ENCODE assay signal across 18 cellular contexts in genomic region chr5:33008751-33009418, GRCh38.
DNase-seq lines count a peak whose midpoint lies in the region; ATAC-seq, FAIRE-seq and TF ChIP-seq lines count a peak whose summit lies in the region.
"Had no signal": no experiment of that assay in that cellular context is flagged by ENCODE, and none has a peak within 500 bp of the region (broad histone marks: within the 10 kb centered on the region; RNA-seq: fewer than 3 reads in every experiment).

No MANE protein-coding gene starts in this region.

- no peak overlapping the region for H4K5ac ChIP-seq in H1 (ENCODE audit: insufficient read length, low read depth, low read length)

- H4K91ac ChIP-seq in H1 (replicated peaks; ENCODE audit: insufficient read length, low read length): no peak overlapping the region

- peak overlapping the region; percentile 76 for H2BK12ac ChIP-seq in H1 (ENCODE audit: low read depth, low read length)

- no peak overlapping the region for H2AK5ac ChIP-seq in H1 (ENCODE audit: low read depth, low read length)

- no peaks in the 10 kb centered on the region for H3K79me2 ChIP-seq in H1 (ENCODE audit: control insufficient read depth in 1 of 2, insufficient read depth in 2 of 2, low read length in 2 of 2)
- H3K79me2 ChIP-seq: parathyroid adenoma had no signal

- H3K36me3 ChIP-seq in H7 (replicated peaks; ENCODE audit: control insufficient read depth, insufficient read depth, low read length) (no peaks in the 10 kb centered on the region), H1 (ENCODE audit: control insufficient read depth in 2 of 4, insufficient read depth in 4 of 4, low read length in 3 of 4) (no peaks in the 10 kb centered on the region)

- no peak overlapping the region for H4K8ac ChIP-seq in H1 (ENCODE audit: extremely low read depth, insufficient read depth, low read length)

- H3K4me1 ChIP-seq in H1 (replicated peaks in 1 of 4; ENCODE audit: control insufficient read depth in 3 of 4, insufficient read depth in 4 of 4, low read length in 3 of 4): peaks cover 0 to 5% (median 2%) of the 10 kb centered on the region in 4 experiments; a peak in 3 of 7 replicates
- H3K4me1 ChIP-seq: parathyroid adenoma had no signal

- no peaks in the 10 kb centered on the region for H3K79me1 ChIP-seq in H1 (ENCODE audit: low read depth, low read length)

- WGBS in H1 (ENCODE audit: extremely low coverage in 1 of 2, insufficient coverage in 1 of 2, insufficient read length in 1 of 2, insufficient replicate concordance in 2 of 2, low coverage in 1 of 2, low lambda C conversion rate in 2 of 2, missing lambda C conversion rate in 1 of 2), 2 experiments: 65% methylated on average over 6 of the region's 6 CpGs; no CpG with 5 or more reads in 1 of the 2 experiments

- H3K36me3 Mint-ChIP-seq in activated naive CD8-positive, alpha-beta T cell treated with anti-CD3 and anti-CD28 coated beads for 36 hours: no peaks in the 10 kb centered on the region
- H3K36me3 Mint-ChIP-seq: naive B cell had no signal

- no peak overlapping the region for H3K4ac ChIP-seq in H1 (replicated peaks; ENCODE audit: insufficient read length, low read depth, low read length)

- no peaks in the 10 kb centered on the region for H3K23me2 ChIP-seq in H1 (ENCODE audit: low read depth, low read length)

- no peak for TF ChIP-seq RAD21 in H1 (IDR thresholded peaks at IDR 0.05 in 1 of 2, conservative IDR thresholded peaks at IDR 0.05 in 1 of 2; ENCODE audit: low read depth in 2 of 2, low read length in 2 of 2)

- H3K4me1 Mint-ChIP-seq in activated naive CD8-positive, alpha-beta T cell treated with anti-CD3 and anti-CD28 coated beads for 36 hours: no peaks in the 10 kb centered on the region
- H3K4me1 Mint-ChIP-seq: activated B cell treated with CpG ODN at 0.5 μM for 24 hours; central memory CD8-positive, alpha-beta T cell; naive B cell; T-helper 17 cell had no signal

- H3K18ac ChIP-seq in H1 (ENCODE audit: extremely low read depth, low read length): no peak overlapping the region

- H2BK20ac ChIP-seq in H1 (ENCODE audit: low read length): no peak overlapping the region

- TF ChIP-seq EP300 in H1 (IDR thresholded peaks at IDR 0.05; ENCODE audit: borderline replicate concordance in 1 of 2, low read depth in 2 of 2, low read length in 2 of 2): peak in 1 of 2 experiments; percentile 70; a peak in 1 of 3 replicates

- H2BK5ac ChIP-seq in H1 (ENCODE audit: low read depth, low read length): no peak overlapping the region

- no peak overlapping the region; the same call in 1 of the 2 replicates for H3K27ac ChIP-seq in H1 (ENCODE audit: low read depth, low read length)
- H3K27ac ChIP-seq: parathyroid adenoma, skin epidermis had no signal

- H4K20me1 ChIP-seq in H1 (replicated peaks in 1 of 2; ENCODE audit: control insufficient read depth in 1 of 2, insufficient read depth in 2 of 2, low read length in 2 of 2): no peaks in the 10 kb centered on the region

- H2BK15ac ChIP-seq in H1 (ENCODE audit: low read length): no peak overlapping the region

- H3K9me3 ChIP-seq in H1 (ENCODE audit: insufficient read depth in 2 of 2, low read depth in 1 of 2, low read length in 1 of 2): 0 out of 4 replicates have a peak, but pooled peaks cover 0 to 7% of the 10 kb centered on the region in 2 experiments

- no peak overlapping the region for H3K4me3 Mint-ChIP-seq in activated naive CD8-positive, alpha-beta T cell treated with anti-CD3 and anti-CD28 coated beads for 36 hours
- H3K4me3 Mint-ChIP-seq: activated B cell treated with CpG ODN at 0.5 μM for 24 hours; central memory CD8-positive, alpha-beta T cell; naive B cell; T-helper 17 cell had no signal

- H3K4me2 ChIP-seq in H1 (ENCODE audit: insufficient read depth in 1 of 2, low read depth in 2 of 2, low read length in 2 of 2): 0 out of 4 replicates have a peak overlapping the region, but pooled peaks of 1 of the 2 experiments have one; percentile 10

- H3K23ac ChIP-seq in H1 (ENCODE audit: insufficient read length): no peak overlapping the region

- DNase-seq in H7: peak; percentile 16
- DNase-seq in M059J (ENCODE audit: low read depth): peak; percentile 84
- peak in 1 of 2 experiments; percentile 33 for DNase-seq in H1 (ENCODE audit: low read depth in 1 of 2, low spot score in 2 of 2)
- peak; percentile 35 to 79 for DNase-seq in left colon
- no peak for DNase-seq in activated naive CD8-positive, alpha-beta T cell treated with anti-CD3 and anti-CD28 coated beads for 36 hours
- DNase-seq in cortex of kidney (lab: John Stamatoyannopoulos, UW): no peak
- DNase-seq: activated B cell treated with CpG ODN at 0.5 μM for 24 hours, foreskin fibroblast, Karpas-422, naive B cell, NCI-H345, T-helper 17 cell had no signal

- no peaks in the 10 kb centered on the region for H3K27me3 Mint-ChIP-seq in activated naive CD8-positive, alpha-beta T cell treated with anti-CD3 and anti-CD28 coated beads for 36 hours
- H3K27me3 Mint-ChIP-seq: activated B cell treated with CpG ODN at 0.5 μM for 24 hours; central memory CD8-positive, alpha-beta T cell; naive B cell; T-helper 17 cell had no signal

- H3K27me3 ChIP-seq in H7 (ENCODE audit: control insufficient read depth, insufficient read depth, low read length) (no peaks in the 10 kb centered on the region), H1 (replicated peaks in 1 of 4; ENCODE audit: control insufficient read depth in 3 of 4, extremely low read depth in 1 of 4, insufficient read depth in 3 of 4, low read length in 3 of 4) (no peaks in the 10 kb centered on the region)

- H3K4me3 ChIP-seq in H7 (ENCODE audit: insufficient read depth, low read depth, low read length): no peak overlapping the region
- no peak overlapping the region for H3K4me3 ChIP-seq in H1 (ENCODE audit: extremely low read depth in 1 of 4, insufficient read depth in 2 of 4, low read depth in 3 of 4, low read length in 4 of 4)
- H3K4me3 ChIP-seq: skin epidermis had no signal

- ATAC-seq in left colon (peak; percentile 99), HG02588 (IDR thresholded peaks at IDR 0.05; ENCODE audit: unreplicated experiment) (no peak), HG03442 (IDR thresholded peaks at IDR 0.05; ENCODE audit: unreplicated experiment) (no peak)
- ATAC-seq: T-helper 17 cell had no signal

- no peak overlapping the region for H2BK120ac ChIP-seq in H1 (replicated peaks; ENCODE audit: low read depth, low read length)

- peaks cover 12% of the 10 kb centered on the region for H3K9me3 Mint-ChIP-seq in activated naive CD8-positive, alpha-beta T cell treated with anti-CD3 and anti-CD28 coated beads for 36 hours

- no peak overlapping the region for H3K56ac ChIP-seq in H1 (replicated peaks; ENCODE audit: insufficient read length, low read depth, low read length)

- intact Hi-C loops in left colon (cut with DNase I, micrococcal nuclease): no loop called here

- TF ChIP-seq CTCF in H1 (IDR thresholded peaks at IDR 0.05; ENCODE audit: control extremely low read depth in 1 of 3, insufficient read depth in 1 of 3, low read depth in 1 of 3, low read length in 3 of 3): no peak

- FAIRE-seq in H1 (lab: Jason Lieb, UNC): peak; percentile 88

- H3K14ac ChIP-seq in H1 (ENCODE audit: insufficient read length): no peak overlapping the region

- H3K27ac Mint-ChIP-seq in activated naive CD8-positive, alpha-beta T cell treated with anti-CD3 and anti-CD28 coated beads for 36 hours: no peak overlapping the region
- H3K27ac Mint-ChIP-seq: activated B cell treated with CpG ODN at 0.5 μM for 24 hours; activated T-helper 2 cell treated with anti-CD3 and anti-CD28 coated beads, Interferon-gamma antibody, Interleukin-2, Interleukin-4, amounts not matched to agents 10 μg/mL and 5 μg/mL and 100 μg/mL, durations not matched to agents 14 hours and 24 hours and 36 hours; T-helper 17 cell had no signal

- no peak for TF ChIP-seq POLR2A in H1 (IDR thresholded peaks at IDR 0.05; ENCODE audit: control extremely low read depth in 1 of 2, low read depth in 2 of 2, low read length in 2 of 2)

- no peak overlapping the region for H3K9ac ChIP-seq in H1 (replicated peaks in 1 of 4; ENCODE audit: extremely low read depth in 1 of 4, low read depth in 3 of 4, low read length in 3 of 4)
- H3K9ac ChIP-seq: parathyroid adenoma had no signal

- POLR2A ChIA-PET in H1 (lab: Charles Lee; ENCODE audit: partially characterized antibody): no interaction called here

- CTCF ChIA-PET in H1 (lab: Charles Lee; ENCODE audit: partially characterized antibody): no interaction called here

- no peak overlapping the region; the same call in 1 of the 2 replicates for H2AFZ ChIP-seq in H1 (ENCODE audit: low read length)
- H2AFZ ChIP-seq: parathyroid adenoma had no signal

TF ChIP-seq in H1, 55 proteins besides CTCF, POLR2A, EP300 and RAD21 (continues in another document):
- TF ChIP-seq TEAD4 (IDR thresholded peaks at IDR 0.05; ENCODE audit: low read depth, low read length): peak; percentile 50; the same call in 1 of the 2 replicates
- TF ChIP-seq POU5F1 (IDR thresholded peaks at IDR 0.05; ENCODE audit: low read depth, low read length): no peak
- no peak for TF ChIP-seq CHD2 (IDR thresholded peaks at IDR 0.05; ENCODE audit: low read length)
- peak; percentile 29; the same call in 1 of the 2 replicates for TF ChIP-seq MAFK (IDR thresholded peaks at IDR 0.05; ENCODE audit: low read depth, low read length)
- no peak for TF ChIP-seq SIRT6 (IDR thresholded peaks at IDR 0.05; ENCODE audit: low read length)
- no peak for TF ChIP-seq RFX5 (IDR thresholded peaks at IDR 0.05; ENCODE audit: borderline replicate concordance, low read depth, low read length)
- TF ChIP-seq HDAC6 (IDR thresholded peaks at IDR 0.05; ENCODE audit: low read depth, low read length): no peak
- TF ChIP-seq USF2 (IDR thresholded peaks at IDR 0.05; ENCODE audit: low read length): no peak
- no peak for TF ChIP-seq BACH1 (IDR thresholded peaks at IDR 0.05; ENCODE audit: low read length)
- TF ChIP-seq ASH2L (IDR thresholded peaks at IDR 0.05; ENCODE audit: low read length): no peak
- TF ChIP-seq MAX (IDR thresholded peaks at IDR 0.05): 0 out of 2 replicates have a peak, but pooled peaks have one; percentile 10
- TF ChIP-seq JUND (IDR thresholded peaks at IDR 0.05; ENCODE audit: low read length): peak; percentile 93
- peak; percentile 91 for TF ChIP-seq JUN (IDR thresholded peaks at IDR 0.05; ENCODE audit: low read depth, low read length)
- TF ChIP-seq EZH2 (IDR thresholded peaks at IDR 0.05; ENCODE audit: low read depth, low read length, severe bottlenecking): no peak

Comparison
In these comparisons a context has a peak if more than half of its experiments do, and no peak if none do; other contexts are left out.
1. DNase-seq: peak in H7 (single experiment), M059J (single experiment) and left colon (2 of 2); none in activated naive CD8-positive, alpha-beta T cell treated with anti-CD3 and anti-CD28 coated beads for 36 hours (single experiment) and cortex of kidney (single experiment).